5 cellular contexts compared by ENCODE assay signal in genomic region chr5:71571811-71572210, GRCh38. TPM values are rescaled to one million over a fixed set of nuclear protein-coding genes. Genes with fewer than 3 reads are reported as not detected.
A peak's percentile ranks its signal among the peaks of the same experiment; 100 is the strongest.
DNase-seq lines count a peak whose midpoint lies in the region; ATAC-seq and TF ChIP-seq lines count a peak whose summit lies in the region.
"Not testable (repeated sequence)": the region's sequence is repeated elsewhere in the genome, so short reads cannot be mapped to it uniquely, and the experiment has no call there.

No MANE protein-coding gene starts in this region.

- H3K4ac ChIP-seq in mesendoderm (ENCODE audit: low read depth, low read length); neuronal stem cell (ENCODE audit: low read length): not testable (repeated sequence)

- H3K4me3 ChIP-seq in mesendoderm (ENCODE audit: low read length); neuronal stem cell (ENCODE audit: low read length in 2 of 2): not testable (repeated sequence)

- not testable (repeated sequence) for H2BK15ac ChIP-seq in mesendoderm (replicated peaks; ENCODE audit: low read depth); neuronal stem cell (ENCODE audit: low read length)

- H3K79me1 ChIP-seq in mesendoderm (ENCODE audit: low read length); neuronal stem cell (ENCODE audit: low read depth, low read length): not testable (repeated sequence)

- not testable (repeated sequence) for H2AK5ac ChIP-seq in mesendoderm (ENCODE audit: low read length); neuronal stem cell (ENCODE audit: low read depth, low read length)

- not testable (repeated sequence) for H2BK12ac ChIP-seq in neuronal stem cell (ENCODE audit: low read length)

- H3K27me3 Mint-ChIP-seq in stimulated activated naive B cell treated with anti-CD40 and anti-IgM and Interleukin-4, amounts not matched to agents 10 μg/mL and 1 μg/mL and 100 μg/mL, for 72 hours, result not testable (repeated sequence)

- H3K27ac Mint-ChIP-seq in stimulated activated naive B cell treated with anti-CD40 and anti-IgM and Interleukin-4, amounts not matched to agents 10 μg/mL and 1 μg/mL and 100 μg/mL, for 72 hours, result peak overlapping the region; percentile 56

- peak overlapping the region; percentile 44; the same call in 1 of the 2 replicates for H3K27ac ChIP-seq in 22Rv1
- not testable (repeated sequence) for H3K27ac ChIP-seq in mesendoderm (ENCODE audit: low read depth, low read length); neuronal stem cell (replicated peaks; ENCODE audit: low read length)

- not testable (repeated sequence) for H3K27me3 ChIP-seq in mesendoderm (ENCODE audit: insufficient read depth, low read length, poor library complexity); neuronal stem cell (ENCODE audit: control insufficient read depth in 3 of 3, insufficient read depth in 3 of 3, low read depth in 1 of 3, low read length in 3 of 3)

- peaks cover 31 to 48% of the 10 kb centered on the region in 2 donors for H3K36me3 Mint-ChIP-seq in stimulated activated naive B cell treated with anti-CD40 and anti-IgM and Interleukin-4, amounts not matched to agents 10 μg/mL and 1 μg/mL and 100 μg/mL, for 72 hours

- not testable (repeated sequence) for H3K56ac ChIP-seq in mesendoderm (ENCODE audit: low read length)

- not testable (repeated sequence) for H2BK5ac ChIP-seq in mesendoderm (ENCODE audit: low read length); neuronal stem cell (ENCODE audit: low read length)

- H3K18ac ChIP-seq in mesendoderm (ENCODE audit: low read length); neuronal stem cell (ENCODE audit: low read length): not testable (repeated sequence)

- H3K4me3 Mint-ChIP-seq in stimulated activated naive B cell treated with anti-CD40 and anti-IgM and Interleukin-4, amounts not matched to agents 10 μg/mL and 1 μg/mL and 100 μg/mL, for 72 hours, result not testable (repeated sequence)

- peak overlapping the region; percentile 23 for H2AFZ ChIP-seq in neuronal stem cell (ENCODE audit: low read length)

- H3K9ac ChIP-seq in mesendoderm (ENCODE audit: low read length); neuronal stem cell (ENCODE audit: low read depth, low read length, poor library complexity): not testable (repeated sequence)

- not testable (repeated sequence) for ATAC-seq in stimulated activated naive B cell treated with anti-CD40 and anti-IgM and Interleukin-4, amounts not matched to agents 10 μg/mL and 1 μg/mL and 100 μg/mL, for 72 hours (replicated peaks)

- not testable (repeated sequence) for H4K91ac ChIP-seq in neuronal stem cell (ENCODE audit: low read depth, low read length, poor library complexity)

- DNase-seq in ELF-1 (ENCODE audit: low read depth, low spot score) (peak; percentile 25), mesendoderm (peak; percentile 28)
- DNase-seq in neuronal stem cell (ENCODE audit: low spot score); stimulated activated naive B cell treated with anti-CD40 and anti-IgM and Interleukin-4, amounts not matched to agents 10 μg/mL and 1 μg/mL and 100 μg/mL, for 72 hours: not testable (repeated sequence)

- not testable (repeated sequence) for H3K14ac ChIP-seq in neuronal stem cell (ENCODE audit: low read length)

- H3K9me3 ChIP-seq in neuronal stem cell (replicated peaks in 1 of 2; ENCODE audit: control insufficient read depth in 2 of 2, insufficient read depth in 1 of 2, low read depth in 1 of 2, low read length in 2 of 2), result not testable (repeated sequence)

- H4K5ac ChIP-seq in mesendoderm (ENCODE audit: low read length), result not testable (repeated sequence)

- not testable (repeated sequence) for H3K4me1 Mint-ChIP-seq in stimulated activated naive B cell treated with anti-CD40 and anti-IgM and Interleukin-4, amounts not matched to agents 10 μg/mL and 1 μg/mL and 100 μg/mL, for 72 hours

- not testable (repeated sequence) for H3K23ac ChIP-seq in mesendoderm (ENCODE audit: low read length); neuronal stem cell (ENCODE audit: low read depth, low read length, poor library complexity)

- not testable (repeated sequence) for H2BK120ac ChIP-seq in mesendoderm (ENCODE audit: low read depth, low read length); neuronal stem cell (ENCODE audit: low read depth, low read length)

- H3K79me2 ChIP-seq in mesendoderm (ENCODE audit: control insufficient read depth, insufficient read depth, low read length), result not testable (repeated sequence)

- not testable (repeated sequence) for H3K4me2 ChIP-seq in mesendoderm (ENCODE audit: low read length); neuronal stem cell (ENCODE audit: insufficient read depth, low read length, poor library complexity, severe bottlenecking)

- H3K9me3 Mint-ChIP-seq in stimulated activated naive B cell treated with anti-CD40 and anti-IgM and Interleukin-4, amounts not matched to agents 10 μg/mL and 1 μg/mL and 100 μg/mL, for 72 hours, result not testable (repeated sequence)

- H3K36me3 ChIP-seq in mesendoderm (ENCODE audit: control insufficient read depth, insufficient read depth, low read length), result not testable (repeated sequence)
- peaks cover 3 to 22% of the 10 kb centered on the region in 2 donors for H3K36me3 ChIP-seq in neuronal stem cell (replicated peaks in 1 of 2; ENCODE audit: control insufficient read depth in 2 of 2, insufficient read depth in 2 of 2, low read length in 2 of 2)

- H3K4me1 ChIP-seq in mesendoderm (ENCODE audit: control insufficient read depth, low read depth, low read length); neuronal stem cell (ENCODE audit: control insufficient read depth in 2 of 2, insufficient read depth in 1 of 2, low read depth in 1 of 2, low read length in 2 of 2): not testable (repeated sequence)

- not testable (repeated sequence) for TF ChIP-seq CTCF in 22Rv1 (IDR thresholded peaks at IDR 0.05)

- WGBS in mesendoderm (ENCODE audit: extremely low coverage, insufficient coverage, low lambda C conversion rate), result no CpG with 5 or more reads among the region's 7 CpGs
- no CpG with 5 or more reads among the region's 7 CpGs for WGBS in neuronal stem cell (ENCODE audit: extremely low coverage in 2 of 2, insufficient read length in 2 of 2, insufficient replicate concordance in 1 of 2), 2 donors

- not testable (repeated sequence) for H4K8ac ChIP-seq in mesendoderm (ENCODE audit: low read depth, low read length); neuronal stem cell (ENCODE audit: low read depth, low read length)

RNA-seq across cellular contexts. Expression of gene MCCC2, which starts 15.3 kb away (rescaled TPM):
- polyA plus RNA-seq in mesendoderm (2013, experiment 1 of 2), result 48.3 TPM
- 48.6 TPM for polyA plus RNA-seq in mesendoderm (2013, experiment 2 of 2)
- polyA plus RNA-seq in neuronal stem cell (2013, experiment 1 of 2), result 31.4 TPM
- 31.0 TPM for polyA plus RNA-seq in neuronal stem cell (2013, experiment 2 of 2)
